Comparison of ENCODE assay signal across 1 cellular context in the genomic region with DNA sequence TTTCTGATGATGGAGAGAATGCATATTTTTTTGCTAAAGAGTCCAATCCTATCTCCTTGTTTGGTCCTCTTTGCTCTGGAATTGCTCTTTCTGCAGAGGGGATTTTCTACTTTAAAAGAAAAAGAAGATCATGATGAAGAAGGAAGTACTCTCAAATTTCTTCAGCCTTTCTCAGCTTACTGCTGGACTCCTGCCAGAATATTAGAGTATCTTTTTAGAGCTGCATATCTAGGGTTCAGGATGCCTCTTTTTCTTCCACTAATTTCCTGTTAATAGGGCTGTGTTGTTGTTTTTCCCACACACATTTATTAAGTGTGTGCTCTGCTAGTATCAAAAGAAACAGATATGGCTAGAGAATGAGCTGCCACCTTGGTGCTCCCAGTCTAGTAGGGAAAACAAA.
TF ChIP-seq lines count a peak whose summit lies in the region.

No MANE protein-coding gene starts in this region.

TF ChIP-seq in IMR-90, 13 proteins besides CTCF, POLR2A, EP300 and RAD21:
- no peak for TF ChIP-seq RFX5 (IDR thresholded peaks at IDR 0.05; ENCODE audit: low read depth, low read length)
- TF ChIP-seq SMC3 (IDR thresholded peaks at IDR 0.05; ENCODE audit: low read depth, low read length): no peak
- no peak for TF ChIP-seq FOS (IDR thresholded peaks at IDR 0.05; ENCODE audit: low read depth, low read length)
- no peak for TF ChIP-seq MAZ (IDR thresholded peaks at IDR 0.05; ENCODE audit: borderline replicate concordance, low read depth, low read length)
